ENCODE assay signal across 26 cellular contexts in the genomic region with DNA sequence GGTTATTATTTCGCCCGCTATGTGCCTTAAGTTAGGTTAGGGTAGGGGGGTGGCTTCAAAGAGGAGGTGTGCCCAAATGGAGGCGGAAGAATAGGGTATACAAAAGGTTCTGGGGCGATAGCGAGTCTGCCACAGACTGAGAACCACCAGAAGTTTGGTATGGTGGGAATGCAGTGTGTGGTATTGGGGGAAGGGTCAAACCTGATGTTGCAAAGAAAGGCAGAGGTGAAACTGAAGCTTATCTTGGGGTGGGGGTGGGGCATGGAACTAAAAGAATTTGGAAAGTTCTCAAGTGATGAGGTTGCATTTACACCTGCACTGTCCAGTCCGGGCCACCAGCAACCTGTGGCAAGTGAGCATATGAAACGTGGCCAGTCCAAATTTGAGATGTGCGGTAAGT. TPM values are rescaled to one million over a fixed set of nuclear protein-coding genes. Genes with fewer than 3 reads are reported as not detected.
DNase-seq lines count a peak whose midpoint lies in the region; ATAC-seq, FAIRE-seq and TF ChIP-seq lines count a peak whose summit lies in the region.
"Had no signal": no experiment of that assay in that cellular context is flagged by ENCODE, and none has a peak within 500 bp of the region (broad histone marks: within the 10 kb centered on the region; RNA-seq: fewer than 3 reads in every experiment).

No MANE protein-coding gene starts in this region.

- no peak overlapping the region for H3K4me3 Mint-ChIP-seq in GM23338
- H3K4me3 Mint-ChIP-seq: CD14-positive monocyte; CD4-positive, alpha-beta T cell; CD8-positive, alpha-beta memory T cell had no signal

- H4K5ac ChIP-seq in H1 (ENCODE audit: insufficient read length, low read depth, low read length): no peak overlapping the region

- H3K4me1 Mint-ChIP-seq in GM23338: peaks cover 25% of the 10 kb centered on the region
- H3K4me1 Mint-ChIP-seq: CD14-positive monocyte; CD8-positive, alpha-beta memory T cell had no signal

- no peak overlapping the region for H3K18ac ChIP-seq in H1 (ENCODE audit: extremely low read depth, low read length)
- peak overlapping the region; percentile 75 for H3K18ac ChIP-seq in trophoblast cell (ENCODE audit: low read length)

- H3K4ac ChIP-seq in H1 (replicated peaks; ENCODE audit: insufficient read length, low read depth, low read length) (no peak overlapping the region), trophoblast cell (ENCODE audit: low read depth, low read length) (no peak overlapping the region)

- H2BK12ac ChIP-seq in H1 (ENCODE audit: low read depth, low read length) (no peak overlapping the region), trophoblast cell (ENCODE audit: low read length) (peak overlapping the region; percentile 73)

- H3K9ac ChIP-seq in H1 (replicated peaks in 1 of 4; ENCODE audit: extremely low read depth in 1 of 4, low read depth in 3 of 4, low read length in 3 of 4) (no peak overlapping the region), trophoblast cell (ENCODE audit: low read length) (no peak overlapping the region)
- H3K9ac ChIP-seq: BLaER1 treated with 17β-estradiol and CSF1 and Interleukin-3, amounts not matched to agents 10 nM and 100 nM; GM23248 had no signal

- H4K91ac ChIP-seq in H1 (replicated peaks; ENCODE audit: insufficient read length, low read length) (no peak overlapping the region), trophoblast cell (ENCODE audit: low read depth, low read length) (peak overlapping the region; percentile 92)

- H3K36me3 ChIP-seq in GM23338 (ENCODE audit: insufficient read depth) (no peaks in the 10 kb centered on the region), H1 (ENCODE audit: control insufficient read depth in 2 of 4, insufficient read depth in 4 of 4, low read length in 3 of 4) (no peaks in the 10 kb centered on the region), trophoblast cell (ENCODE audit: control insufficient read depth in 1 of 2, insufficient read depth in 2 of 2, low read length in 2 of 2) (no peaks in the 10 kb centered on the region)
- H3K36me3 ChIP-seq: BE2C; BLaER1 treated with 17β-estradiol and CSF1 and Interleukin-3, amounts not matched to agents 10 nM and 100 nM had no signal

- H2AFZ ChIP-seq in GM23338 (no peak overlapping the region), H1 (ENCODE audit: low read length) (no peak overlapping the region), trophoblast cell (ENCODE audit: insufficient read depth, low read length, poor library complexity) (no peak overlapping the region)
- H2AFZ ChIP-seq: GM23248 had no signal

- H3K27me3 ChIP-seq in GM23338 (ENCODE audit: insufficient read depth): no peaks in the 10 kb centered on the region
- no peaks in the 10 kb centered on the region for H3K27me3 ChIP-seq in H1 (replicated peaks in 1 of 4; ENCODE audit: control insufficient read depth in 3 of 4, extremely low read depth in 1 of 4, insufficient read depth in 3 of 4, low read length in 3 of 4)
- H3K27me3 ChIP-seq in trophoblast cell (ENCODE audit: insufficient read depth, low read length): no peaks in the 10 kb centered on the region
- H3K27me3 ChIP-seq: BE2C; BLaER1 treated with 17β-estradiol and CSF1 and Interleukin-3, amounts not matched to agents 10 nM and 100 nM had no signal

- H3K27ac ChIP-seq in GM23338 (ENCODE audit: low read depth) (no peak overlapping the region), H1 (ENCODE audit: low read depth, low read length) (no peak overlapping the region), trophoblast cell (ENCODE audit: low read depth, low read length) (peak overlapping the region; percentile 77)
- H3K27ac ChIP-seq: A549; BLaER1 treated with 17β-estradiol and CSF1 and Interleukin-3, amounts not matched to agents 10 nM and 100 nM; GM23248 had no signal

- H3K23ac ChIP-seq in H1 (ENCODE audit: insufficient read length): no peak overlapping the region
- H3K23ac ChIP-seq in trophoblast cell (ENCODE audit: low read length): no peak overlapping the region

- POLR2A ChIA-PET in H1 (lab: Charles Lee; ENCODE audit: partially characterized antibody): interaction anchor here (0.7 to 2.4 kb wide), 3 partner anchors 12 to 128 kb away, joined by 3 to 10 read pairs (median 5); a partner anchor contains a TSS

- H3K4me2 ChIP-seq in GM23338: no peak overlapping the region
- H3K4me2 ChIP-seq in H1 (ENCODE audit: insufficient read depth in 1 of 2, low read depth in 2 of 2, low read length in 2 of 2): no peak overlapping the region; a peak in 2 of 4 replicates
- peak overlapping the region; percentile 35 for H3K4me2 ChIP-seq in trophoblast cell (ENCODE audit: low read length)
- H3K4me2 ChIP-seq: A549; BLaER1 treated with 17β-estradiol and CSF1 and Interleukin-3, amounts not matched to agents 10 nM and 100 nM had no signal

- TF ChIP-seq POLR2A in H1 (IDR thresholded peaks at IDR 0.05; ENCODE audit: control extremely low read depth in 1 of 2, low read depth in 2 of 2, low read length in 2 of 2): no peak

- H4K12ac ChIP-seq in trophoblast cell (ENCODE audit: low read depth, low read length): no peak overlapping the region

- H2BK5ac ChIP-seq in H1 (ENCODE audit: low read depth, low read length) (no peak overlapping the region), trophoblast cell (ENCODE audit: low read depth, low read length, poor library complexity) (peak overlapping the region; percentile 85)

- H3K56ac ChIP-seq in H1 (replicated peaks; ENCODE audit: insufficient read length, low read depth, low read length): no peak overlapping the region

- CTCF ChIA-PET in H1 (lab: Charles Lee; ENCODE audit: partially characterized antibody): interaction anchor here (0.6 to 7.8 kb wide), 5 partner anchors 11 to 309 kb away, joined by 3 to 60 read pairs (median 8); a partner anchor contains a TSS

- peak; percentile 61 for DNase-seq in GM23338 (ENCODE audit: low spot score)
- DNase-seq in H1 (ENCODE audit: low read depth in 1 of 2, low spot score in 2 of 2): no peak
- DNase-seq in iPS-NIHi11 (ENCODE audit: low spot score): peak; percentile 41
- DNase-seq in trophoblast cell: peak; percentile 56 to 64
- no peak for DNase-seq in SW 1271 (lab: John Stamatoyannopoulos, UW)
- DNase-seq in activated gamma-delta T cell treated with Interleukin-2 at 50 U/mL for 16 hours: no peak
- no peak for DNase-seq in NCI-H2171 (lab: John Stamatoyannopoulos, UW)
- DNase-seq in NCI-H187 treated with DMSO at 0.1 percent for 48 hours (lab: John Stamatoyannopoulos, UW): no peak
- DNase-seq: 8988T; ACHN; AML-193; BE2C; CD4-positive, alpha-beta T cell; CD8-positive, alpha-beta memory T cell; DMS 273 treated with DMSO at 0.1 percent for 48 hours; DMS79; GF-D8; GM23248; HCEC 1CT had no signal

- TF ChIP-seq RAD21 in H1 (IDR thresholded peaks at IDR 0.05 in 1 of 2, conservative IDR thresholded peaks at IDR 0.05 in 1 of 2; ENCODE audit: low read depth in 2 of 2, low read length in 2 of 2): no peak

- H4K20me1 ChIP-seq in GM23338 (replicated peaks; ENCODE audit: insufficient read depth): no peaks in the 10 kb centered on the region
- H4K20me1 ChIP-seq in H1 (replicated peaks in 1 of 2; ENCODE audit: control insufficient read depth in 1 of 2, insufficient read depth in 2 of 2, low read length in 2 of 2): no peaks in the 10 kb centered on the region
- H4K20me1 ChIP-seq: BLaER1 treated with 17β-estradiol and CSF1 and Interleukin-3, amounts not matched to agents 10 nM and 100 nM had no signal

- H3K27ac Mint-ChIP-seq in GM23338: no peak overlapping the region
- H3K27ac Mint-ChIP-seq: CD4-positive, alpha-beta T cell; CD8-positive, alpha-beta memory T cell had no signal

- H3K4me1 ChIP-seq in GM23338 (ENCODE audit: insufficient read depth) (peaks cover 10% of the 10 kb centered on the region), H1 (replicated peaks in 1 of 4; ENCODE audit: control insufficient read depth in 3 of 4, insufficient read depth in 4 of 4, low read length in 3 of 4) (peaks cover 0 to 4% (median 2%) of the 10 kb centered on the region in 4 experiments; a peak in 4 of 7 replicates), trophoblast cell (ENCODE audit: control insufficient read depth in 1 of 2, insufficient read depth in 2 of 2, low read length in 2 of 2) (peaks cover 30 to 43% of the 10 kb centered on the region in 2 experiments)
- H3K4me1 ChIP-seq: A549; BE2C; BLaER1 treated with 17β-estradiol and CSF1 and Interleukin-3, amounts not matched to agents 10 nM and 100 nM had no signal

- peak in 1 of 2 experiments; percentile 24; a peak in 1 of 3 replicates for TF ChIP-seq EP300 in H1 (IDR thresholded peaks at IDR 0.05; ENCODE audit: borderline replicate concordance in 1 of 2, low read depth in 2 of 2, low read length in 2 of 2)

- H2BK120ac ChIP-seq in H1 (replicated peaks; ENCODE audit: low read depth, low read length) (no peak overlapping the region), trophoblast cell (ENCODE audit: insufficient read depth, low read length, poor library complexity) (peak overlapping the region; percentile 93)

- H2BK20ac ChIP-seq in H1 (ENCODE audit: low read length): no peak overlapping the region

- no peaks in the 10 kb centered on the region for H3K79me2 ChIP-seq in GM23338 (replicated peaks; ENCODE audit: insufficient read depth)
- no peaks in the 10 kb centered on the region for H3K79me2 ChIP-seq in H1 (ENCODE audit: control insufficient read depth in 1 of 2, insufficient read depth in 2 of 2, low read length in 2 of 2)
- peaks cover 6% of the 10 kb centered on the region for H3K79me2 ChIP-seq in trophoblast cell (ENCODE audit: control insufficient read depth, insufficient read depth, low read length, poor library complexity)

- WGBS in H1 (ENCODE audit: extremely low coverage in 1 of 2, insufficient coverage in 1 of 2, insufficient read length in 1 of 2, insufficient replicate concordance in 2 of 2, low coverage in 1 of 2, low lambda C conversion rate in 2 of 2, missing lambda C conversion rate in 1 of 2), 2 experiments: 88% methylated on average over 8 of the region's 8 CpGs; no CpG with 5 or more reads in 1 of the 2 experiments
- WGBS in trophoblast cell (ENCODE audit: extremely low coverage, insufficient coverage, insufficient read length): no CpG with 5 or more reads among the region's 8 CpGs

- no peaks in the 10 kb centered on the region for H3K23me2 ChIP-seq in H1 (ENCODE audit: low read depth, low read length)

- no peak overlapping the region for H2AK5ac ChIP-seq in H1 (ENCODE audit: low read depth, low read length)
- H2AK5ac ChIP-seq in trophoblast cell (ENCODE audit: low read length): peak overlapping the region; percentile 59

- H4K8ac ChIP-seq in H1 (ENCODE audit: extremely low read depth, insufficient read depth, low read length) (no peak overlapping the region; the same call in 1 of the 2 replicates), trophoblast cell (ENCODE audit: low read depth, low read length) (peak overlapping the region; percentile 58)

- H3K4me3 ChIP-seq in GM23338 (no peak overlapping the region), H1 (ENCODE audit: extremely low read depth in 1 of 4, insufficient read depth in 2 of 4, low read depth in 3 of 4, low read length in 4 of 4) (no peak overlapping the region), trophoblast cell (ENCODE audit: low read depth, low read length) (no peak overlapping the region)
- H3K4me3 ChIP-seq: A549; BLaER1 treated with 17β-estradiol and CSF1 and Interleukin-3, amounts not matched to agents 10 nM and 100 nM; GM23248 had no signal

- no peaks in the 10 kb centered on the region for H3F3A ChIP-seq in GM23338 (replicated peaks; ENCODE audit: low read depth)

- H3K9me3 ChIP-seq in H1 (ENCODE audit: insufficient read depth in 2 of 2, low read depth in 1 of 2, low read length in 1 of 2): no peaks in the 10 kb centered on the region
- H3K9me3 ChIP-seq in trophoblast cell (ENCODE audit: insufficient read depth, low read depth, low read length): no peaks in the 10 kb centered on the region
- H3K9me3 ChIP-seq: A549; BE2C; BLaER1 treated with 17β-estradiol and CSF1 and Interleukin-3, amounts not matched to agents 10 nM and 100 nM had no signal

- H3K27me3 Mint-ChIP-seq in GM23338 (ENCODE audit: insufficient read depth, low read depth, poor library complexity): no peaks in the 10 kb centered on the region

- TF ChIP-seq CTCF in GM23338 (conservative IDR thresholded peaks at IDR 0.05; ENCODE audit: low read depth in 2 of 2) (no peak), H1 (IDR thresholded peaks at IDR 0.05; ENCODE audit: control extremely low read depth in 1 of 3, insufficient read depth in 1 of 3, low read depth in 1 of 3, low read length in 3 of 3) (no peak)

- H3K9me2 ChIP-seq in GM23338 (ENCODE audit: insufficient read depth): no peaks in the 10 kb centered on the region

- no peak overlapping the region for H3K14ac ChIP-seq in H1 (ENCODE audit: insufficient read length)
- H3K14ac ChIP-seq in trophoblast cell (ENCODE audit: low read length): peak overlapping the region; percentile 67

- no peaks in the 10 kb centered on the region for H3K79me1 ChIP-seq in H1 (ENCODE audit: low read depth, low read length)
- peaks cover 25% of the 10 kb centered on the region for H3K79me1 ChIP-seq in trophoblast cell (ENCODE audit: low read length)

- no peaks in the 10 kb centered on the region; the same call in 2 of the 3 replicates for H3K9me3 Mint-ChIP-seq in GM23338

- no peaks in the 10 kb centered on the region for H3K36me3 Mint-ChIP-seq in GM23338 (ENCODE audit: low read depth)
- H3K36me3 Mint-ChIP-seq: CD14-positive monocyte; CD8-positive, alpha-beta memory T cell had no signal

- H2BK15ac ChIP-seq in H1 (ENCODE audit: low read length): no peak overlapping the region

- peak; percentile 59 for ATAC-seq in GM23338
- ATAC-seq: A549 had no signal

- no peak for FAIRE-seq in H1 (lab: Jason Lieb, UNC)
- FAIRE-seq: A549, GM12891, GM18507, H54 had no signal

RNA-seq across cellular contexts. Expression of a gene that starts 11.8 kb away (rescaled TPM):
- 2.1 and 3.5 TPM in 2 replicates for total RNA-seq in GM23338 (2014; rRNA removed; shearing (Covaris generic))
- polyA plus RNA-seq in GM23338 (2016; fragmentation: Nextera tagmentation; extraction: Ambion mirVana) (1.2 and 2.6 TPM in 2 replicates), H1 (2011; rRNA removed) (2.1 and 5.2 TPM in 2 replicates)
- total RNA-seq in H1 (2021; fragmentation: NEBNext Ultra II Directional; extraction: Animal tissue kit (Norgen Biotek cat#: 25700)): 2.6 and 4.4 TPM in 2 replicates
- polyA plus RNA-seq in H1 (2011; cell fraction: cytosol; rRNA removed): 4.4 TPM
- 6.9 TPM for polyA plus RNA-seq in H1 (2011; cell fraction: nucleus; rRNA removed)
- 2.7 to 5.1 TPM (median 4.1 TPM) in 4 replicates for polyA plus RNA-seq in H1 (2012, experiment 1 of 2)
- polyA plus RNA-seq in H1 (2012, experiment 2 of 2): 0.80 TPM
- polyA plus RNA-seq in H1 (2013, experiment 1 of 2): 4.2 TPM
- 4.2 TPM for polyA plus RNA-seq in H1 (2013, experiment 2 of 2)
- 9.2 and 13.7 TPM in 2 replicates for polyA minus RNA-seq in H1 (2011; rRNA and poly(A)+ RNA removed)
- polyA minus RNA-seq in H1 (2011; cell fraction: cytosol; rRNA and poly(A)+ RNA removed): 1.6 TPM
- polyA minus RNA-seq in H1 (2011; cell fraction: nucleus; rRNA and poly(A)+ RNA removed): 1.7 TPM
- polyA plus RNA-seq in trophoblast cell (2013): 13.0 and 15.2 TPM in 2 replicates
- total RNA-seq: CD4-positive, alpha-beta T cell; CD8-positive, alpha-beta memory T cell; G401 had no signal
- polyA plus RNA-seq: CD14-positive monocyte; CD8-positive, alpha-beta memory T cell had no signal

Comparison
In these comparisons a context has a peak if more than half of its experiments do, and no peak if none do; other contexts are left out.
1. DNase-seq: peak in GM23338 (single experiment), iPS-NIHi11 (single experiment) and trophoblast cell (2 of 2); none in H1 (0 of 2), SW 1271 (0 of 2), activated gamma-delta T cell treated with Interleukin-2 at 50 U/mL for 16 hours (single experiment), NCI-H2171 (single experiment) and NCI-H187 treated with DMSO at 0.1 percent for 48 hours (single experiment).